In the genomic region with DNA sequence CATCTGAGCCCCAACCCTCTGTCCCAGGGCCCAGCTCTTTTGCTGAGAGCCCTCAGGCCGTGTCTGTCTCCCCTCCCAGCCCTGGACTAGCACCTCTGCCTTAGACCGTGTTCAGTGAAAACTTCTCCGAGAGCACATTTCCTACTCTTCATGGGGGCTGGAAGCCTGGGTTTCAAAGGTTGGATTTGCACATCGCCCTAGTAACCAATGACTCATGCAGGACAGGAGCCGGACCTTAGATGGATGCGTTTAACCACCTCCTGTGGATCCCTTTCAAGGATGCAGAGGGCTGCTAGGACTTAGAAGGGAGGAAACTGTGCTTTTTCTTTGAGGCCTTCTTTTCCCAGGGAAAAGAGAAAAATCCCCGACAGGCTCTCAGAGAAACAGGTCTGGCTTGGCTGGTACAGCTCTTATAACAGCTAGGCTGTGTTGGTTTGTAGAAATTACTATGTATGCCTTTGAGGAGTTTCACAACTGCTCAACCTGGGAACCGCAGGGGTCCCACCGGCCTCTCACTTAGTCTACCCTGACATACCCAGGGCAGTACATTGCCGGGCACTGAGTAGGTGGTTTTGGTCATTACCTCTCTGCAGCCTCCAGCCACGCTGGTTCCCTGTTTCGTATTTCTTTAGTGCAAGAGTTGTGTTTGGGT, we compare ENCODE assay signal across 10 cellular contexts. TPM values are rescaled to one million over a fixed set of nuclear protein-coding genes. Genes with fewer than 3 reads are reported as not detected.
A peak's percentile ranks its signal among the peaks of the same experiment; 100 is the strongest.
DNase-seq lines count a peak whose midpoint lies in the region; ATAC-seq, FAIRE-seq and TF ChIP-seq lines count a peak whose summit lies in the region.
"Not testable (repeated sequence)": the region's sequence is repeated elsewhere in the genome, so short reads cannot be mapped to it uniquely, and the experiment has no call there.
"Had no signal": no experiment of that assay in that cellular context is flagged by ENCODE, and none has a peak within 500 bp of the region (broad histone marks: within the 10 kb centered on the region; RNA-seq: fewer than 3 reads in every experiment).

No MANE protein-coding gene starts in this region.

- H3K9ac ChIP-seq in astrocyte (ENCODE audit: low read length); endodermal cell (ENCODE audit: extremely low read depth, low read length, poor library complexity, severe bottlenecking); HepG2 (ENCODE audit: insufficient read depth, low read depth, low read length); neural cell (ENCODE audit: low read length): not testable (repeated sequence)

- H3K4me3 ChIP-seq in H7 (ENCODE audit: insufficient read depth, low read depth, low read length); astrocyte (ENCODE audit: insufficient read depth, low read depth, low read length); endodermal cell (ENCODE audit: low read length); HepG2 (replicated peaks in 1 of 3; ENCODE audit: insufficient read depth in 1 of 3, low read depth in 2 of 3, low read length in 3 of 3): not testable (repeated sequence)
- H3K4me3 ChIP-seq in neural cell (ENCODE audit: low read length): peak overlapping the region; percentile 65

- POLR2A ChIA-PET in HepG2 (lab: Yijun Ruan, JAX): not testable (repeated sequence)

- in situ Hi-C loops in HepG2 (cut with HindIII; ENCODE audit: extremely low pct_ligation_motif_present, low pct_unique_long_range_greater_than_20kb): not testable (repeated sequence)

- H3K4me2 ChIP-seq in astrocyte (ENCODE audit: low read length); HepG2 (ENCODE audit: low read depth, low read length); neural cell (ENCODE audit: low read length): not testable (repeated sequence)

- FAIRE-seq in RCC 7860 (lab: Jason Lieb, UNC) (peak; percentile 46), HepG2 (lab: Jason Lieb, UNC) (peak; percentile 94)
- FAIRE-seq in astrocyte (lab: Jason Lieb, UNC): not testable (repeated sequence)

- not testable (repeated sequence) for H3K27ac ChIP-seq in astrocyte (ENCODE audit: low read depth, low read length); endodermal cell (ENCODE audit: low read depth, low read length); HepG2 (ENCODE audit: extremely low read length, insufficient read depth, low read length); neural cell (ENCODE audit: low read length)

- CTCF ChIA-PET in HepG2 (lab: Yijun Ruan, JAX; ENCODE audit: low intra/inter-chr PET ratio, low total read pairs): not testable (repeated sequence)

- not testable (repeated sequence) for H3K27me3 Mint-ChIP-seq in astrocyte (ENCODE audit: low read depth, unreplicated experiment)
- peaks cover 43% of the 10 kb centered on the region for H3K27me3 Mint-ChIP-seq in endodermal cell (ENCODE audit: insufficient read depth)
- H3K27me3 Mint-ChIP-seq in progenitor cell of endocrine pancreas: peaks cover 31% of the 10 kb centered on the region

- H3K9me2 ChIP-seq in neural cell (ENCODE audit: insufficient read depth, low read length): not testable (repeated sequence)

- H3K4me1 ChIP-seq in astrocyte (ENCODE audit: insufficient read depth, low read length); endodermal cell (ENCODE audit: control insufficient read depth, insufficient read depth, low read length); HepG2 (ENCODE audit: insufficient read depth, low read length): not testable (repeated sequence)

- H3K79me2 ChIP-seq in astrocyte (ENCODE audit: insufficient read depth, low read length); HepG2 (ENCODE audit: insufficient read depth, low read length); neural cell (replicated peaks; ENCODE audit: insufficient read depth, low read length): not testable (repeated sequence)

- not testable (repeated sequence) for TF ChIP-seq RAD21 in HepG2 (CRISPR knock-in tag; IDR thresholded peaks at IDR 0.05); neural cell (conservative IDR thresholded peaks at IDR 0.05)

- H3K4me1 Mint-ChIP-seq in astrocyte (ENCODE audit: low read depth, unreplicated experiment); endodermal cell; progenitor cell of endocrine pancreas (ENCODE audit: low read depth): not testable (repeated sequence)

- not testable (repeated sequence) for H4K20me1 ChIP-seq in astrocyte (ENCODE audit: insufficient read depth, low read length); HepG2 (ENCODE audit: insufficient read depth, low read length); neural cell (ENCODE audit: insufficient read depth)

- intact Hi-C loops in HepG2 (cut with micrococcal nuclease; ENCODE audit: unreplicated experiment): not testable (repeated sequence)

- H3K4me3 Mint-ChIP-seq in astrocyte (ENCODE audit: unreplicated experiment): peak overlapping the region; percentile 76
- H3K4me3 Mint-ChIP-seq in endodermal cell: peak overlapping the region; percentile 45
- peak overlapping the region; percentile 12 for H3K4me3 Mint-ChIP-seq in progenitor cell of endocrine pancreas (ENCODE audit: low read depth)

- TF ChIP-seq CTCF in astrocyte (IDR thresholded peaks at IDR 0.05; ENCODE audit: insufficient read depth, low read depth, low read length); endodermal cell (conservative IDR thresholded peaks at IDR 0.05); HepG2 (CRISPR knock-in tag; IDR thresholded peaks at IDR 0.05); progenitor cell of endocrine pancreas (IDR thresholded peaks at IDR 0.05; ENCODE audit: unreplicated experiment): not testable (repeated sequence)
- peak; percentile 11 for TF ChIP-seq CTCF in neural cell (IDR thresholded peaks at IDR 0.05; ENCODE audit: poor library complexity, severe bottlenecking)

- H3K27ac Mint-ChIP-seq in astrocyte (ENCODE audit: unreplicated experiment): peak overlapping the region; percentile 72
- H3K27ac Mint-ChIP-seq in endodermal cell, progenitor cell of endocrine pancreas: not testable (repeated sequence)

- not testable (repeated sequence) for TF ChIP-seq EP300 in HepG2 (IDR thresholded peaks at IDR 0.05; ENCODE audit: low read depth in 2 of 2, low read length in 2 of 2); HepG2 (CRISPR knock-in tag; IDR thresholded peaks at IDR 0.05; ENCODE audit: borderline replicate concordance); neural cell (conservative IDR thresholded peaks at IDR 0.05; ENCODE audit: poor library complexity, severe bottlenecking)

- not testable (repeated sequence) for H3F3A ChIP-seq in neural cell (ENCODE audit: insufficient read depth, low read length, poor library complexity, severe bottlenecking)

- H3K36me3 Mint-ChIP-seq in astrocyte (ENCODE audit: low read depth, unreplicated experiment); endodermal cell (ENCODE audit: low read depth); progenitor cell of endocrine pancreas (ENCODE audit: insufficient read depth): not testable (repeated sequence)

- not testable (repeated sequence) for H3K9me3 ChIP-seq in astrocyte (ENCODE audit: insufficient read depth, low read depth, low read length); endodermal cell (ENCODE audit: control insufficient read depth, low read length); HepG2 (ENCODE audit: low read length); neural cell (ENCODE audit: low read length)

- peak; percentile 88 for ATAC-seq in HepG2

- peak; percentile 16 for DNase-seq in H7
- not testable (repeated sequence) for DNase-seq in RCC 7860 (ENCODE audit: low spot score); astrocyte (ENCODE audit: low read depth); endodermal cell; HepG2 (ENCODE audit: low spot score); progenitor cell of endocrine pancreas (ENCODE audit: low spot score, unreplicated experiment)

- 40 to 60% methylated on average over 1 to 6 of the region's 12 CpGs for WGBS in endodermal cell (ENCODE audit: insufficient coverage in 1 of 2, insufficient read length in 1 of 2), 2 experiments
- 5% methylated on average over 3 of the region's 12 CpGs for WGBS in HepG2 (ENCODE audit: low lambda C conversion rate)

- not testable (repeated sequence) for H3K9me3 Mint-ChIP-seq in astrocyte (ENCODE audit: unreplicated experiment); endodermal cell; progenitor cell of endocrine pancreas (ENCODE audit: low read depth)

- H3K27me3 ChIP-seq in H7 (ENCODE audit: control insufficient read depth, insufficient read depth, low read length) (peaks cover 11% of the 10 kb centered on the region), endodermal cell (ENCODE audit: control insufficient read depth, insufficient read depth, low read length, poor library complexity, severe bottlenecking) (peaks cover 24% of the 10 kb centered on the region)
- not testable (repeated sequence) for H3K27me3 ChIP-seq in astrocyte (ENCODE audit: insufficient read depth, low read length); HepG2 (ENCODE audit: control insufficient read depth in 1 of 2, insufficient read depth in 2 of 2, low read length in 2 of 2); neural cell (ENCODE audit: insufficient read depth, low read depth, low read length)

- not testable (repeated sequence) for H3K36me3 ChIP-seq in H7 (replicated peaks; ENCODE audit: control insufficient read depth, insufficient read depth, low read length); astrocyte (ENCODE audit: insufficient read depth, low read length); endodermal cell (ENCODE audit: control insufficient read depth, insufficient read depth, low read length); HepG2 (replicated peaks in 1 of 2; ENCODE audit: control insufficient read depth in 1 of 2, insufficient read depth in 2 of 2, low read length in 2 of 2); neural cell (ENCODE audit: insufficient read depth, low read length)

- H2AFZ ChIP-seq in astrocyte (ENCODE audit: low read depth, low read length); HepG2 (ENCODE audit: low read length); neural cell (ENCODE audit: low read depth, low read length): not testable (repeated sequence)

- not testable (repeated sequence) for BruUV-seq in HepG2 (replicated peaks; lab: Mats Ljungman, UMichigan)

- not testable (repeated sequence) for TF ChIP-seq POLR2A in HepG2 (IDR thresholded peaks at IDR 0.05; ENCODE audit: insufficient read depth in 1 of 2, low read depth in 2 of 2, low read length in 2 of 2)

RNA-seq across cellular contexts. Expression of a gene that starts 1.6 kb away (rescaled TPM):
- total RNA-seq in H7 (2014; rRNA removed; shearing (Covaris generic)): 1.1 and 1.6 TPM in 2 replicates
- 0.48 and 0.91 TPM in 2 replicates for total RNA-seq in astrocyte
- total RNA-seq in endodermal cell: 1 to 10 TPM; 1.7 to 3.0 TPM
- 4.5 TPM for polyA plus RNA-seq in endodermal cell (2013, experiment 1 of 2)
- 3.0 TPM for polyA plus RNA-seq in endodermal cell (2013, experiment 2 of 2)
- not detected in 2 replicates for total RNA-seq in HepG2 (2016; rRNA removed; fragmentation: Illumina TruSeq; extraction: Trizol)
- not detected in 2 replicates for total RNA-seq in HepG2 (2016; cell fraction: cytosol; rRNA removed; fragmentation: Illumina TruSeq; extraction: Trizol; ENCODE audit: low read depth)
- not detected in 2 replicates for total RNA-seq in HepG2 (2016; cell fraction: insoluble cytoplasmic fraction; rRNA removed; fragmentation: Illumina TruSeq; extraction: Trizol)
- total RNA-seq in HepG2 (2016; cell fraction: membrane; rRNA removed; fragmentation: Illumina TruSeq; extraction: Trizol): not detected in 2 replicates
- not detected in 2 replicates for total RNA-seq in HepG2 (2016; cell fraction: nucleus; rRNA removed; fragmentation: Illumina TruSeq; extraction: Trizol)
- not detected in 2 replicates for polyA plus RNA-seq in HepG2 (2011; rRNA removed)
- polyA plus RNA-seq in HepG2 (2011; cell fraction: cytosol; rRNA removed): not detected in 2 replicates
- not detected in 2 replicates for polyA plus RNA-seq in HepG2 (2011; cell fraction: nucleus; rRNA removed)
- polyA plus RNA-seq in HepG2 (2012): not detected in 2 replicates
- polyA plus RNA-seq in HepG2 (2016; cell fraction: cytosol; fragmentation: Illumina TruSeq; extraction: Trizol; ENCODE audit: low read depth): not detected in 2 replicates
- not detected in 2 replicates for polyA plus RNA-seq in HepG2 (2016; cell fraction: insoluble cytoplasmic fraction; fragmentation: Illumina TruSeq; extraction: Trizol; ENCODE audit: low read depth)
- not detected in 2 replicates for polyA plus RNA-seq in HepG2 (2016; cell fraction: membrane; fragmentation: Illumina TruSeq; extraction: Trizol; ENCODE audit: low read depth)
- not detected in 2 replicates for polyA plus RNA-seq in HepG2 (2016; cell fraction: nucleus; fragmentation: Illumina TruSeq; extraction: Trizol; ENCODE audit: insufficient read depth, low read depth)
- polyA minus RNA-seq in HepG2 (2011; rRNA and poly(A)+ RNA removed; ENCODE audit: low replicate concordance): not detected in 2 replicates
- not detected in 2 replicates for polyA minus RNA-seq in HepG2 (2011; cell fraction: cytosol; rRNA and poly(A)+ RNA removed)
- polyA minus RNA-seq in HepG2 (2011; cell fraction: nucleus; rRNA and poly(A)+ RNA removed): 0.13 TPM in 1 of 2 replicates, not detected in the other
- polyA plus RNA-seq in neural cell: 20.4 and 21.8 TPM in 2 replicates
- 49.2 and 53.1 TPM in 2 replicates for polyA minus RNA-seq in neural cell
- 13.1 and 13.4 TPM in 2 replicates for total RNA-seq in progenitor cell of endocrine pancreas
- total RNA-seq: A673; Caco-2; CD8-positive, alpha-beta memory T cell had no signal
- polyA plus RNA-seq: CD8-positive, alpha-beta memory T cell had no signal

Comparison
In these comparisons a context has a peak if more than half of its experiments do, and no peak if none do; other contexts are left out.
1. H3K4me3 Mint-ChIP-seq: peak in every context shown above with its lines; median percentile 76 in astrocyte; 45 in endodermal cell; 12 in progenitor cell of endocrine pancreas.